Comparison of ENCODE assay signal across 18 cellular contexts in genomic region chr14:58078068-58078467, GRCh38.
A peak's percentile ranks its signal among the peaks of the same experiment; 100 is the strongest.
DNase-seq lines count a peak whose midpoint lies in the region; ATAC-seq and TF ChIP-seq lines count a peak whose summit lies in the region.
"Had no signal": no experiment of that assay in that cellular context is flagged by ENCODE, and none has a peak within 500 bp of the region (broad histone marks: within the 10 kb centered on the region; RNA-seq: fewer than 3 reads in every experiment).

No MANE protein-coding gene starts in this region.

- H3K27ac Mint-ChIP-seq in dendritic cell treated with granulocyte-macrophage colony-stimulating factor and Interleukin-4, amounts not matched to agents 40 ng/mL and 50 ng/mL, for 4 days, result peak overlapping the region; percentile 72
- peak overlapping the region; percentile 1 for H3K27ac Mint-ChIP-seq in neural progenitor cell
- H3K27ac Mint-ChIP-seq: activated CD4-positive, alpha-beta T cell treated with anti-CD3 and anti-CD28 coated beads, Interleukin-2, amount 10 ng/mL, durations not matched to agents 24 days and 14 days; effector memory CD8-positive, alpha-beta T cell; natural killer cell treated with Interleukin-12 subunit alpha and Interleukin-12 subunit beta and Interleukin-15 and Interleukin-18, amount 100 ng/mL, for 72 hours had no signal

- H3K36me3 Mint-ChIP-seq in dendritic cell treated with granulocyte-macrophage colony-stimulating factor and Interleukin-4, amounts not matched to agents 40 ng/mL and 50 ng/mL, for 4 days (ENCODE audit: low read depth), result no peaks in the 10 kb centered on the region
- H3K36me3 Mint-ChIP-seq in neural progenitor cell, result no peaks in the 10 kb centered on the region
- H3K36me3 Mint-ChIP-seq: natural killer cell treated with Interleukin-12 subunit alpha and Interleukin-12 subunit beta and Interleukin-15 and Interleukin-18, amount 100 ng/mL, for 72 hours had no signal

- H3K27me3 ChIP-seq in PC-3 (ENCODE audit: low read length), result peaks cover 7% of the 10 kb centered on the region; the same call in 1 of the 2 replicates
- H3K27me3 ChIP-seq in neural progenitor cell, result no peaks in the 10 kb centered on the region

- H3K4me2 ChIP-seq in PC-3 (ENCODE audit: low read length) (no peak overlapping the region), neural progenitor cell (no peak overlapping the region)

- CTCF ChIA-PET in PC-3 (lab: Charles Lee), result no interaction called here

- POLR2A ChIA-PET in PC-3 (lab: Charles Lee; ENCODE audit: unreplicated experiment), result interaction anchor here (0.5 kb wide), 1 partner anchor 17 kb away, joined by 3 read pairs; no protein-coding TSS in a partner anchor

- peak; percentile 17; the same call in 1 of the 2 replicates for ATAC-seq in PC-3
- ATAC-seq in HG02885 (IDR thresholded peaks at IDR 0.05; ENCODE audit: poor library complexity, unreplicated experiment), result no peak
- ATAC-seq: effector memory CD8-positive, alpha-beta T cell; natural killer cell treated with Interleukin-12 subunit alpha and Interleukin-12 subunit beta and Interleukin-15 and Interleukin-18, amount 100 ng/mL, for 72 hours; stimulated activated naive CD8-positive, alpha-beta T cell treated with anti-CD3 and anti-CD28 coated beads, Interleukin-15, Interleukin-2, amounts not matched to agents 100 U/mL and 50 U/mL, for 24 hours had no signal

- H3K27ac ChIP-seq in PC-3 (ENCODE audit: low read length) (no peak overlapping the region), neural progenitor cell (no peak overlapping the region)

- peaks cover 37% of the 10 kb centered on the region for H3K4me1 Mint-ChIP-seq in dendritic cell treated with granulocyte-macrophage colony-stimulating factor and Interleukin-4, amounts not matched to agents 40 ng/mL and 50 ng/mL, for 4 days (ENCODE audit: low read depth)
- H3K4me1 Mint-ChIP-seq in neural progenitor cell, result peaks cover 20% of the 10 kb centered on the region

- H2AFZ ChIP-seq in PC-3 (ENCODE audit: low read length) (no peak overlapping the region), neural progenitor cell (replicated peaks) (no peak overlapping the region)

- H4K20me1 ChIP-seq in PC-3 (ENCODE audit: low read length) (no peaks in the 10 kb centered on the region), neural progenitor cell (ENCODE audit: low read depth) (no peaks in the 10 kb centered on the region)

- peaks cover 16% of the 10 kb centered on the region for H3K4me1 ChIP-seq in PC-3 (ENCODE audit: insufficient read depth, low read length)
- no peaks in the 10 kb centered on the region for H3K4me1 ChIP-seq in neural progenitor cell
- H3K4me1 ChIP-seq: Caco-2 had no signal

- H3K4me3 ChIP-seq in PC-3 (ENCODE audit: low read length) (no peak overlapping the region), neural progenitor cell (no peak overlapping the region)

- no peaks in the 10 kb centered on the region for H3K9me3 ChIP-seq in PC-3 (ENCODE audit: low read length)
- H3K9me3 ChIP-seq in neural progenitor cell (ENCODE audit: low read depth), result no peaks in the 10 kb centered on the region
- H3K9me3 ChIP-seq: Caco-2 had no signal

- H3K36me3 ChIP-seq in PC-3 (ENCODE audit: low read depth, low read length), result no peaks in the 10 kb centered on the region
- H3K36me3 ChIP-seq in neural progenitor cell, result no peaks in the 10 kb centered on the region

- peak overlapping the region; percentile 2 for H3K4me3 Mint-ChIP-seq in dendritic cell treated with granulocyte-macrophage colony-stimulating factor and Interleukin-4, amounts not matched to agents 40 ng/mL and 50 ng/mL, for 4 days
- H3K4me3 Mint-ChIP-seq in neural progenitor cell, result no peak overlapping the region
- H3K4me3 Mint-ChIP-seq: activated CD4-positive, alpha-beta T cell treated with anti-CD3 and anti-CD28 coated beads, Interleukin-2, amount 10 ng/mL, durations not matched to agents 24 days and 14 days; effector memory CD8-positive, alpha-beta T cell; natural killer cell treated with Interleukin-12 subunit alpha and Interleukin-12 subunit beta and Interleukin-15 and Interleukin-18, amount 100 ng/mL, for 72 hours had no signal

- H3K9me3 Mint-ChIP-seq in dendritic cell treated with granulocyte-macrophage colony-stimulating factor and Interleukin-4, amounts not matched to agents 40 ng/mL and 50 ng/mL, for 4 days, result peaks cover 8% of the 10 kb centered on the region
- no peaks in the 10 kb centered on the region for H3K9me3 Mint-ChIP-seq in neural progenitor cell
- H3K9me3 Mint-ChIP-seq: activated CD4-positive, alpha-beta T cell treated with anti-CD3 and anti-CD28 coated beads, Interleukin-2, amount 10 ng/mL, durations not matched to agents 24 days and 14 days; effector memory CD8-positive, alpha-beta T cell; natural killer cell treated with Interleukin-12 subunit alpha and Interleukin-12 subunit beta and Interleukin-15 and Interleukin-18, amount 100 ng/mL, for 72 hours had no signal

- no peaks in the 10 kb centered on the region for H3K79me2 ChIP-seq in PC-3 (ENCODE audit: low read length)
- H3K79me2 ChIP-seq in neural progenitor cell (ENCODE audit: low read depth), result no peaks in the 10 kb centered on the region

- H3K9ac ChIP-seq in PC-3 (ENCODE audit: low read length), result no peak overlapping the region
- H3K9ac ChIP-seq in neural progenitor cell, result no peak overlapping the region

- H3K27me3 Mint-ChIP-seq in dendritic cell treated with granulocyte-macrophage colony-stimulating factor and Interleukin-4, amounts not matched to agents 40 ng/mL and 50 ng/mL, for 4 days, result no peaks in the 10 kb centered on the region
- H3K27me3 Mint-ChIP-seq in neural progenitor cell (ENCODE audit: insufficient read depth, low read depth), result peaks cover 2% of the 10 kb centered on the region

- peaks cover 8% of the 10 kb centered on the region for H3F3A ChIP-seq in PC-3 (ENCODE audit: low read length, unreplicated experiment)
- no peaks in the 10 kb centered on the region for H3F3A ChIP-seq in neural progenitor cell (ENCODE audit: low read depth)

- no TSS peak for BruUV-seq in PC-3 (replicated peaks; lab: Mats Ljungman, UMichigan)

- DNase-seq in ELR (ENCODE audit: low read depth) (peak; percentile 77), PC-3 (peak; percentile 54), neural progenitor cell (ENCODE audit: low spot score) (no peak), putamen (ENCODE audit: low spot score) (no peak), T-helper 9 cell (no peak)
- no peak for DNase-seq in activated CD4-positive, alpha-beta T cell treated with anti-CD3 and anti-CD28 coated beads, Interleukin-2, amount 50 U/mL, for 1 hour
- DNase-seq: activated CD4-positive, alpha-beta T cell treated with anti-CD3 and anti-CD28 coated beads, Interleukin-2, amount 10 ng/mL, durations not matched to agents 24 days and 14 days; activated effector memory CD4-positive, alpha-beta T cell treated with anti-CD3 and anti-CD28 coated beads, Interleukin-2, amount 50 U/mL, for 16 hours; Caco-2; effector memory CD8-positive, alpha-beta T cell; KG1; NCI-H2227 treated with DMSO at 0.1 percent for 48 hours; SIG-M5; stimulated activated CD4-positive, alpha-beta T cell treated with anti-CD3 and anti-CD28 coated beads, Interleukin-1b, Interleukin-23, amount 100 ng/mL, for 48 hours; stimulated activated naive CD8-positive, alpha-beta T cell treated with anti-CD3 and anti-CD28 coated beads, Interleukin-15, Interleukin-2, amounts not matched to agents 100 U/mL and 50 U/mL, for 24 hours had no signal

- H3K9me2 ChIP-seq in PC-3 (replicated peaks; ENCODE audit: low read length), result no peaks in the 10 kb centered on the region

- intact Hi-C loops in PC-3 (cut with micrococcal nuclease), result no loop called here
- intact Hi-C loops in dendritic cell treated with granulocyte-macrophage colony-stimulating factor and Interleukin-4, amounts not matched to agents 40 ng/mL and 50 ng/mL, for 4 days (cut with micrococcal nuclease), result no loop called here

- TF ChIP-seq CTCF in PC-3 (conservative IDR thresholded peaks at IDR 0.05; ENCODE audit: low read depth, low read length) (no peak), neural progenitor cell (IDR thresholded peaks at IDR 0.05) (no peak)

Comparison
In these comparisons a context has a peak if more than half of its experiments do, and no peak if none do; other contexts are left out.
1. DNase-seq: peak in ELR (single experiment) and PC-3 (single experiment); none in neural progenitor cell (single experiment), putamen (single experiment), activated CD4-positive, alpha-beta T cell treated with anti-CD3 and anti-CD28 coated beads, Interleukin-2, amount 50 U/mL, for 1 hour (single experiment) and T-helper 9 cell (single experiment).